Comparison of ENCODE assay signal across 1 cellular context in the genomic region with DNA sequence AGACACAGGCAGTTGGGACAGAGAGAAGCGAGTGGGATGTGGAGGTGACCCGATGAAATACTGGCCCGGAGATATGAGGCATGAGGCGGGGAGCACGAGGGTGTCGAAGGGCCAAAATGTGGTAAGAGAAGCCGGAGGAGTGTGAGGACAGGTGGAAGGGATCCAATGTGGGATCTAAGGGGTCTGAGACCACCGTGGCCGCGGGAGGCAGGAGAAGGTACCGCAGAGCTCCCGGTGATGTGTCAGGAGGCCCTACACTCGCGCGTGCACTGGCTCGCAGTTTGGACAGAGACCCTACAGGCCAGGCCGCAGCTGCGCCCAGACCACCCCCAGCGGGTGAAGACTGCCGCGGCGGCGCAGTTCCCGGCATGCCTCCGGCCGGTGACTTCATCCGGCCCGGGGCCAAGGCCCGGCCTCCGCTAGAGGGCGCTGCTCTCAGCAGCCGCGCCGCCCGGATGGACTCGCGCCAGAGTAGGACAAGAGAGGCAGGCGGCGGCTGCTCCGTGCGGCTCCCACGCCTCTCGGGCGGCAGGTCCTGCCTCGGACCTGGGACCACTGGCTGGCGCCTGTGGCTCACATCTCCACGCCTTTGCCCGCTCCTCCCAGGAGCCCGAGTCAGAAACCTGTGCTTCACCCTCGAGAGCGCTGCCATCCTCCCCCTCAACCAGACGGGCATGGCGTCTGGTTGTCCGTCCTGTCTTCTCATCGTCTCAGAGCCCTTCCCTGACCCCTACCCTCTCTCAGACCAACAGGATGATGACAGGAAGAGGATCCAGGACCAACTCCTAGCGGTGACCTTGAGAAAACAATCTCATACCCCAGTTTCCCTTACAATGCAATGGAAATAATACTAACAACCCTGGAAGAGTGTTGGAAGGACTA.
TF ChIP-seq lines count a peak whose summit lies in the region.

No MANE protein-coding gene starts in this region.

TF ChIP-seq in GM23338, 12 proteins besides CTCF, POLR2A, EP300 and RAD21 (continued from another document):
- TF ChIP-seq, protein P1, sequence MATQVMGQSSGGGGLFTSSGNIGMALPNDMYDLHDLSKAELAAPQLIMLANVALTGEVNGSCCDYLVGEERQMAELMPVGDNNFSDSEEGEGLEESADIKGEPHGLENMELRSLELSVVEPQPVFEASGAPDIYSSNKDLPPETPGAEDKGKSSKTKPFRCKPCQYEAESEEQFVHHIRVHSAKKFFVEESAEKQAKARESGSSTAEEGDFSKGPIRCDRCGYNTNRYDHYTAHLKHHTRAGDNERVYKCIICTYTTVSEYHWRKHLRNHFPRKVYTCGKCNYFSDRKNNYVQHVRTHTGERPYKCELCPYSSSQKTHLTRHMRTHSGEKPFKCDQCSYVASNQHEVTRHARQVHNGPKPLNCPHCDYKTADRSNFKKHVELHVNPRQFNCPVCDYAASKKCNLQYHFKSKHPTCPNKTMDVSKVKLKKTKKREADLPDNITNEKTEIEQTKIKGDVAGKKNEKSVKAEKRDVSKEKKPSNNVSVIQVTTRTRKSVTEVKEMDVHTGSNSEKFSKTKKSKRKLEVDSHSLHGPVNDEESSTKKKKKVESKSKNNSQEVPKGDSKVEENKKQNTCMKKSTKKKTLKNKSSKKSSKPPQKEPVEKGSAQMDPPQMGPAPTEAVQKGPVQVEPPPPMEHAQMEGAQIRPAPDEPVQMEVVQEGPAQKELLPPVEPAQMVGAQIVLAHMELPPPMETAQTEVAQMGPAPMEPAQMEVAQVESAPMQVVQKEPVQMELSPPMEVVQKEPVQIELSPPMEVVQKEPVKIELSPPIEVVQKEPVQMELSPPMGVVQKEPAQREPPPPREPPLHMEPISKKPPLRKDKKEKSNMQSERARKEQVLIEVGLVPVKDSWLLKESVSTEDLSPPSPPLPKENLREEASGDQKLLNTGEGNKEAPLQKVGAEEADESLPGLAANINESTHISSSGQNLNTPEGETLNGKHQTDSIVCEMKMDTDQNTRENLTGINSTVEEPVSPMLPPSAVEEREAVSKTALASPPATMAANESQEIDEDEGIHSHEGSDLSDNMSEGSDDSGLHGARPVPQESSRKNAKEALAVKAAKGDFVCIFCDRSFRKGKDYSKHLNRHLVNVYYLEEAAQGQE (IDR thresholded peaks at IDR 0.05; ENCODE audit: unreplicated experiment) = peak; percentile 15
- TF ChIP-seq NANOG (IDR thresholded peaks at IDR 0.05; ENCODE audit: borderline replicate concordance) (no peak), ZNF331 (CRISPR knock-in tag; IDR thresholded peaks at IDR 0.05; ENCODE audit: low read depth) (no peak), POLR2AphosphoS5 (IDR thresholded peaks at IDR 0.05; ENCODE audit: low read depth) (peak; percentile 87)
- TF ChIP-seq, protein P2, sequence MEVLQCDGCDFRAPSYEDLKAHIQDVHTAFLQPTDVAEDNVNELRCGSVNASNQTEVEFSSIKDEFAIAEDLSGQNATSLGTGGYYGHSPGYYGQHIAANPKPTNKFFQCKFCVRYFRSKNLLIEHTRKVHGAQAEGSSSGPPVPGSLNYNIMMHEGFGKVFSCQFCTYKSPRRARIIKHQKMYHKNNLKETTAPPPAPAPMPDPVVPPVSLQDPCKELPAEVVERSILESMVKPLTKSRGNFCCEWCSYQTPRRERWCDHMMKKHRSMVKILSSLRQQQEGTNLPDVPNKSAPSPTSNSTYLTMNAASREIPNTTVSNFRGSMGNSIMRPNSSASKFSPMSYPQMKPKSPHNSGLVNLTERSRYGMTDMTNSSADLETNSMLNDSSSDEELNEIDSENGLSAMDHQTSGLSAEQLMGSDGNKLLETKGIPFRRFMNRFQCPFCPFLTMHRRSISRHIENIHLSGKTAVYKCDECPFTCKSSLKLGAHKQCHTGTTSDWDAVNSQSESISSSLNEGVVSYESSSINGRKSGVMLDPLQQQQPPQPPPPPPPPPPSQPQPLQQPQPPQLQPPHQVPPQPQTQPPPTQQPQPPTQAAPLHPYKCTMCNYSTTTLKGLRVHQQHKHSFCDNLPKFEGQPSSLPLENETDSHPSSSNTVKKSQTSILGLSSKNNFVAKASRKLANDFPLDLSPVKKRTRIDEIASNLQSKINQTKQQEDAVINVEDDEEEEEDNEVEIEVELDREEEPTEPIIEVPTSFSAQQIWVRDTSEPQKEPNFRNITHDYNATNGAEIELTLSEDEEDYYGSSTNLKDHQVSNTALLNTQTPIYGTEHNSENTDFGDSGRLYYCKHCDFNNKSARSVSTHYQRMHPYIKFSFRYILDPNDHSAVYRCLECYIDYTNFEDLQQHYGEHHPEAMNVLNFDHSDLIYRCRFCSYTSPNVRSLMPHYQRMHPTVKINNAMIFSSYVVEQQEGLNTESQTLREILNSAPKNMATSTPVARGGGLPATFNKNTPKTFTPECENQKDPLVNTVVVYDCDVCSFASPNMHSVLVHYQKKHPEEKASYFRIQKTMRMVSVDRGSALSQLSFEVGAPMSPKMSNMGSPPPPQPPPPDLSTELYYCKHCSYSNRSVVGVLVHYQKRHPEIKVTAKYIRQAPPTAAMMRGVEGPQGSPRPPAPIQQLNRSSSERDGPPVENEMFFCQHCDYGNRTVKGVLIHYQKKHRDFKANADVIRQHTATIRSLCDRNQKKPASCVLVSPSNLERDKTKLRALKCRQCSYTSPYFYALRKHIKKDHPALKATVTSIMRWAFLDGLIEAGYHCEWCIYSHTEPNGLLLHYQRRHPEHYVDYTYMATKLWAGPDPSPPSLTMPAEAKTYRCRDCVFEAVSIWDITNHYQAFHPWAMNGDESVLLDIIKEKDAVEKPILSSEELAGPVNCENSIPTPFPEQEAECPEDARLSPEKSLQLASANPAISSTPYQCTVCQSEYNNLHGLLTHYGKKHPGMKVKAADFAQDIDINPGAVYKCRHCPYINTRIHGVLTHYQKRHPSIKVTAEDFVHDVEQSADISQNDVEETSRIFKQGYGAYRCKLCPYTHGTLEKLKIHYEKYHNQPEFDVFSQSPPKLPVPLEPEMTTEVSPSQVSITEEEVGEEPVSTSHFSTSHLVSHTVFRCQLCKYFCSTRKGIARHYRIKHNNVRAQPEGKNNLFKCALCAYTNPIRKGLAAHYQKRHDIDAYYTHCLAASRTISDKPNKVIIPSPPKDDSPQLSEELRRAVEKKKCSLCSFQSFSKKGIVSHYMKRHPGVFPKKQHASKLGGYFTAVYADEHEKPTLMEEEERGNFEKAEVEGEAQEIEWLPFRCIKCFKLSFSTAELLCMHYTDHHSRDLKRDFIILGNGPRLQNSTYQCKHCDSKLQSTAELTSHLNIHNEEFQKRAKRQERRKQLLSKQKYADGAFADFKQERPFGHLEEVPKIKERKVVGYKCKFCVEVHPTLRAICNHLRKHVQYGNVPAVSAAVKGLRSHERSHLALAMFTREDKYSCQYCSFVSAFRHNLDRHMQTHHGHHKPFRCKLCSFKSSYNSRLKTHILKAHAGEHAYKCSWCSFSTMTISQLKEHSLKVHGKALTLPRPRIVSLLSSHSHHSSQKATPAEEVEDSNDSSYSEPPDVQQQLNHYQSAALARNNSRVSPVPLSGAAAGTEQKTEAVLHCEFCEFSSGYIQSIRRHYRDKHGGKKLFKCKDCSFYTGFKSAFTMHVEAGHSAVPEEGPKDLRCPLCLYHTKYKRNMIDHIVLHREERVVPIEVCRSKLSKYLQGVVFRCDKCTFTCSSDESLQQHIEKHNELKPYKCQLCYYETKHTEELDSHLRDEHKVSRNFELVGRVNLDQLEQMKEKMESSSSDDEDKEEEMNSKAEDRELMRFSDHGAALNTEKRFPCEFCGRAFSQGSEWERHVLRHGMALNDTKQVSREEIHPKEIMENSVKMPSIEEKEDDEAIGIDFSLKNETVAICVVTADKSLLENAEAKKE (CRISPR knock-in tag; IDR thresholded peaks at IDR 0.05) = 0 out of 2 replicates have a peak, but pooled peaks have one; percentile 3
- TF ChIP-seq, protein P3, sequence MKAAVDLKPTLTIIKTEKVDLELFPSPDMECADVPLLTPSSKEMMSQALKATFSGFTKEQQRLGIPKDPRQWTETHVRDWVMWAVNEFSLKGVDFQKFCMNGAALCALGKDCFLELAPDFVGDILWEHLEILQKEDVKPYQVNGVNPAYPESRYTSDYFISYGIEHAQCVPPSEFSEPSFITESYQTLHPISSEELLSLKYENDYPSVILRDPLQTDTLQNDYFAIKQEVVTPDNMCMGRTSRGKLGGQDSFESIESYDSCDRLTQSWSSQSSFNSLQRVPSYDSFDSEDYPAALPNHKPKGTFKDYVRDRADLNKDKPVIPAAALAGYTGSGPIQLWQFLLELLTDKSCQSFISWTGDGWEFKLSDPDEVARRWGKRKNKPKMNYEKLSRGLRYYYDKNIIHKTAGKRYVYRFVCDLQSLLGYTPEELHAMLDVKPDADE (IDR thresholded peaks at IDR 0.05) = peak; percentile 69
